ENCODE assay signal across 8 cellular contexts in the genomic region with DNA sequence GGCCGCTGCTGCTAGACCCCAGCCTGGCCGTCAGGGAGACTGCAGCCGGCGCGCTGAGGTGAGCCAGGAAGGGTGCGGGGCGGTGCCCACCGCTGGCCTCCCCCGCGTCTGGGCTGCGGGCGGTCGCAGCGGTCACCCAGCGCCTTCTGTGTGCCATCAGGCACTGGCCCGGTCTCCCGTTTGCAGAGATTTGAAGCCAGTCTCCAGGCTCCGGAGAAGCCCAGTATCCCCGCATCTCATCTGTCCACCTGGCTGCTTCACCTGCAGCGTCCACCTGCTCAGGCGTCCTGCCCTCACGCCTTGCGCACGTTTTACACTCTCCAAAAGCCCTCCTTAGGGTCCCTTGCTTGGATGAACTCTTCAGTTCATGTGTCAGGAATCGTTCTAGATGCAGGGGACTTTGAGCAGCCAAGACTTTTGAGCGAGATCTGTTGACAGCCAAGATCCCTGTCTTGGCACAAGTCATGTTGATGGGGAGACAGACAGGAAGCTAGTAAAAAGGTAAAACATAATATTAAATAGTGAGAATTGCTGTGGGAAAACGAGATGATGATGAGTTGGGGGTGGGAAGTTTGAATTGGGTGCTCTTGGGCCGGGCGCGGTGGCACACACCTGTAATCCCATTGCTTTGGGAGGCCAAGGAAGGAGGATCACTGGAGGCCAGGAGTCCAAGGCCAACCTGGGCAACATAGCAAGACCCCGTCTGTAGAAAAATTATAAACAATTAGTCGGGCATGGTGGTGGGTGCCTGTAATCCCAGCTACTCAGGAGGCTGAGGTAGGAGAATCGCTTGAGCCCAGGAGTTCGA. TPM values are rescaled to one million over a fixed set of nuclear protein-coding genes. Genes with fewer than 3 reads are reported as not detected.
DNase-seq lines count a peak whose midpoint lies in the region; ATAC-seq, FAIRE-seq and TF ChIP-seq lines count a peak whose summit lies in the region.

No MANE protein-coding gene starts in this region.

- H3K4me3 Mint-ChIP-seq in Calu3 (ENCODE audit: low read depth, unreplicated experiment) (peak overlapping the region; percentile 75), osteocyte (ENCODE audit: unreplicated experiment) (peak overlapping the region; percentile 88)

- H3K36me3 Mint-ChIP-seq in Calu3 (ENCODE audit: insufficient read depth, unreplicated experiment) = peaks cover 39% of the 10 kb centered on the region
- H3K36me3 Mint-ChIP-seq in osteocyte (ENCODE audit: unreplicated experiment) = peaks cover 9% of the 10 kb centered on the region

- H3K27ac Mint-ChIP-seq in Calu3 (ENCODE audit: unreplicated experiment) (peak overlapping the region; percentile 7), osteocyte (ENCODE audit: unreplicated experiment) (peak overlapping the region; percentile 70)

- H3K9ac ChIP-seq in NT2/D1 (ENCODE audit: insufficient read length, low read depth) (peak overlapping the region; percentile 99), endocrine pancreas (ENCODE audit: control insufficient read depth, insufficient read depth, low read length) (peak overlapping the region; percentile 94)

- H3K4me1 ChIP-seq in NT2/D1 (ENCODE audit: insufficient read depth, insufficient read length) (no peaks in the 10 kb centered on the region), endocrine pancreas (ENCODE audit: control insufficient read depth, insufficient read depth, low read length) (peaks cover 6% of the 10 kb centered on the region)

- peaks cover 25% of the 10 kb centered on the region for H3K4me1 Mint-ChIP-seq in Calu3 (ENCODE audit: low read depth, unreplicated experiment)
- peaks cover 29% of the 10 kb centered on the region for H3K4me1 Mint-ChIP-seq in osteocyte (ENCODE audit: unreplicated experiment)

- H3K27me3 ChIP-seq in NT2/D1 (ENCODE audit: insufficient read depth, insufficient read length) = no peaks in the 10 kb centered on the region
- H3K27me3 ChIP-seq in endocrine pancreas (ENCODE audit: control insufficient read depth, insufficient read depth, low read length) = no peaks in the 10 kb centered on the region

- DNase-seq in Calu3 = no peak
- DNase-seq in NT2/D1 (ENCODE audit: low read depth, low spot score) = no peak
- no peak for DNase-seq in osteocyte (ENCODE audit: extremely low spot score, unreplicated experiment)
- no peak for DNase-seq in GM12892 (ENCODE audit: insufficient read length)

- TF ChIP-seq POLR2A in GM12892 (IDR thresholded peaks at IDR 0.05; ENCODE audit: low read depth, low read length) = no peak

- peak overlapping the region; percentile 89 for H3K4me3 ChIP-seq in NT2/D1 (ENCODE audit: insufficient read length, low read depth)
- H3K4me3 ChIP-seq in endocrine pancreas (ENCODE audit: control insufficient read depth, insufficient read depth, low read length) = peak overlapping the region; percentile 45

- BruUV-seq in Calu3 (replicated peaks; lab: Mats Ljungman, UMichigan) = no TSS peak

- peaks cover 36% of the 10 kb centered on the region for H3K36me3 ChIP-seq in NT2/D1 (ENCODE audit: insufficient read depth, insufficient read length, low read length)
- H3K36me3 ChIP-seq in endocrine pancreas (ENCODE audit: control insufficient read depth, insufficient read depth, low read length) = peaks cover 2% of the 10 kb centered on the region

- no peak for FAIRE-seq in GM12892 (lab: Jason Lieb, UNC)

- TF ChIP-seq CTCF in Calu3 (IDR thresholded peaks at IDR 0.05; ENCODE audit: unreplicated experiment) (no peak), osteocyte (IDR thresholded peaks at IDR 0.05) (no peak)

- H3K9me3 Mint-ChIP-seq in Calu3 (ENCODE audit: low read depth, unreplicated experiment) = no peaks in the 10 kb centered on the region
- H3K9me3 Mint-ChIP-seq in osteocyte (ENCODE audit: unreplicated experiment) = no peaks in the 10 kb centered on the region

- CTCF ChIA-PET in Calu3 (lab: Charles Lee) = interaction anchor here (0.5 to 3.4 kb wide), 7 partner anchors 25 to 183 kb away, joined by 3 to 32 read pairs (median 6); a partner anchor contains a TSS

- H3K9me3 ChIP-seq in NT2/D1 (ENCODE audit: insufficient read depth, low read length) (no peaks in the 10 kb centered on the region), endocrine pancreas (ENCODE audit: control insufficient read depth, low read length) (no peaks in the 10 kb centered on the region)

- ATAC-seq in GM19397 (IDR thresholded peaks at IDR 0.05; ENCODE audit: unreplicated experiment) = no peak
- no peak for ATAC-seq in HG03175 (IDR thresholded peaks at IDR 0.05; ENCODE audit: unreplicated experiment)
- no peak for ATAC-seq in GM21576 (IDR thresholded peaks at IDR 0.05; ENCODE audit: unreplicated experiment)

- intact Hi-C loops in Calu3 (cut with micrococcal nuclease; ENCODE audit: unreplicated experiment) = loop anchor here (2.0 to 5.0 kb wide), 2 partner anchors 42 to 146 kb away; a partner anchor contains a TSS

- H3K27me3 Mint-ChIP-seq in Calu3 (ENCODE audit: unreplicated experiment) = no peaks in the 10 kb centered on the region
- no peaks in the 10 kb centered on the region for H3K27me3 Mint-ChIP-seq in osteocyte (ENCODE audit: unreplicated experiment)

RNA-seq across cellular contexts. Expression of a gene that starts 0.9 kb away (rescaled TPM):
- 27.3 and 28.3 TPM in 2 replicates for total RNA-seq in Calu3 (2022)
- 19.4 and 20.3 TPM in 2 replicates for total RNA-seq in osteocyte
- polyA plus RNA-seq in GM12892 (2012; ENCODE audit: missing spikeins) = 11.5 TPM

RNA-seq across cellular contexts. Expression of a gene that starts 41.7 kb away (rescaled TPM):
- 21.8 and 23.2 TPM in 2 replicates for total RNA-seq in Calu3 (2022)
- 19.7 and 23.0 TPM in 2 replicates for total RNA-seq in osteocyte
- polyA plus RNA-seq in GM12892 (2012; ENCODE audit: missing spikeins) = 15.7 TPM
